1 cellular context compared by ENCODE assay signal in the genomic region with DNA sequence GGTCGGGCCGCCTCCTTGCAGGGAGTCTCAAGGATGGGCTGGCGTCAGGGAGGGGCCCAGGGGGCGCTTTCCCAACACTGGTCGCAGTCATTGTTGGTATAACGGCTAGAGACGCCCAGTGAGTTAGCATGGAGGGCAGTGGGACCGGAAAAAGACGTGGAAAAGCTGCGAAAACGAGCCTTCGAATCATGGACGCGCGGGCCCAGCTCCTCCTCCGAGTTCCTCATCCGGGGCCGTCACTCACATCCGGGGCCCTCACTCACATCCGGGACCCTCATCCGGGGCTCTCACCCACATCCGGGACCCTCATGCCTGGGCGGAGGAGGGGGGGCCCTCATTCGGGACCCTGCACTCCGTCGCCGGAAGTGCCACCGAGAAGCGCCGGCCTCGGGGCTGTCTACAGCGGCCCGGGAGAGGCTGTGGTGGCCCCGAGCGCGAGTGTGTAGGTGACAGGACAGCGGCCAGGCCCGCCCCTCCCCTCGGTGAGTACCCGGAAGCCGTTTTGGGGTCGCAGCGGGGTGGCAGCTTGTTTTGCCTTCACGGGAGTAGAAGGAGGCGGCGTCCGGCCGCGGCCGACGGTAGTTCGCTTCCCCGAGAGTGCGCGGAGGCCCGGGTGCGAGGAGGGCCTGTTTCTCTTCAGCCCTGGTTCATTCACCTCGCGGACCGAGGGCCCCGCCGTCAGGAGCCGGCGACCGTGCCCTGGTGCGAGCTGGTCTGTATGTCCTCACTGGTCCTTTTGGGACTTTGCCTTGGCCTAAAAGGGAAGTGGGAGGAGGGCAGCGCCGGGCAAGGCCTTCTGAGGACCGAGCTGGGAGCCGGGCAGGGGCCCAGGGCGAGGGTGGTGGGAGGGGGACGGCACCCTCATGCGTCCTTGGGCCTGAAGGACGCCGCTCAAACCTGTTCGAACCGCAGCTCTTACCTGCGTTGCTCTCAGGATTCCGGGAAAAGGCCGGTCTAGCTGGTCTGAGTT.
TF ChIP-seq lines count a peak whose summit lies in the region.

A gene with protein sequence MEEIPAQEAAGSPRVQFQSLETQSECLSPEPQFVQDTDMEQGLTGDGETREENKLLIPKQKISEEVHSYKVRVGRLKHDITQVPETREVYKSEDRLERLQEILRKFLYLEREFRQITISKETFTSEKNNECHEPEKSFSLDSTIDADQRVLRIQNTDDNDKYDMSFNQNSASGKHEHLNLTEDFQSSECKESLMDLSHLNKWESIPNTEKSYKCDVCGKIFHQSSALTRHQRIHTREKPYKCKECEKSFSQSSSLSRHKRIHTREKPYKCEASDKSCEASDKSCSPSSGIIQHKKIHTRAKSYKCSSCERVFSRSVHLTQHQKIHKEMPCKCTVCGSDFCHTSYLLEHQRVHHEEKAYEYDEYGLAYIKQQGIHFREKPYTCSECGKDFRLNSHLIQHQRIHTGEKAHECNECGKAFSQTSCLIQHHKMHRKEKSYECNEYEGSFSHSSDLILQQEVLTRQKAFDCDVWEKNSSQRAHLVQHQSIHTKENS (plus strand): TSS at position 337 of the 970 bp plus-strand sequence. CDS start 1,918 bp downstream, outside the sequence.

TF ChIP-seq in K562, 482 proteins besides CTCF, POLR2A, EP300 and RAD21 (continued from another document and continues in another):
- TF ChIP-seq, protein P1, sequence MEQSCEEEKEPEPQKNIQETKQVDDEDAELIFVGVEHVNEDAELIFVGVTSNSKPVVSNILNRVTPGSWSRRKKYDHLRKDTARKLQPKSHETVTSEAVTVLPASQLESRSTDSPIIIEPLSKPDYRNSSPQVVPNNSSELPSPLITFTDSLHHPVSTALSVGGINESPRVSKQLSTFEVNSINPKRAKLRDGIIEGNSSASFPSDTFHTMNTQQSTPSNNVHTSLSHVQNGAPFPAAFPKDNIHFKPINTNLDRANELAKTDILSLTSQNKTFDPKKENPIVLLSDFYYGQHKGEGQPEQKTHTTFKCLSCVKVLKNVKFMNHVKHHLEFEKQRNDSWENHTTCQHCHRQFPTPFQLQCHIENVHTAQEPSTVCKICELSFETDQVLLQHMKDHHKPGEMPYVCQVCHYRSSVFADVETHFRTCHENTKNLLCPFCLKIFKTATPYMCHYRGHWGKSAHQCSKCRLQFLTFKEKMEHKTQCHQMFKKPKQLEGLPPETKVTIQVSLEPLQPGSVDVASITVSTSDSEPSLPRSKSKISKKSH (CRISPR knock-in tag; IDR thresholded peaks at IDR 0.05) = no peak
- TF ChIP-seq MEF2A (IDR thresholded peaks at IDR 0.05; ENCODE audit: control insufficient read depth, low read depth, low read length) (no peak), ZNF644 (tag; IDR thresholded peaks at IDR 0.05; ENCODE audit: low read depth) (no peak), ZFP36 (IDR thresholded peaks at IDR 0.05; ENCODE audit: low read depth, low read length, partially characterized antibody) (no peak), NR4A1 (CRISPR knock-in tag; IDR thresholded peaks at IDR 0.05) (no peak), NR4A1 (tag; IDR thresholded peaks at IDR 0.05) (no peak), FIP1L1 (IDR thresholded peaks at IDR 0.05; ENCODE audit: low read depth, low read length, poor library complexity, severe bottlenecking) (peak; percentile 86), ZBTB1 (CRISPR knock-in tag; IDR thresholded peaks at IDR 0.05; ENCODE audit: borderline replicate concordance, low read depth) (peak; percentile 50; the same call in 1 of the 2 replicates), ZNF134 (CRISPR knock-in tag; conservative IDR thresholded peaks at IDR 0.05) (0 out of 2 replicates have a peak, but pooled peaks have one; percentile 29), TOE1 (IDR thresholded peaks at IDR 0.05; ENCODE audit: borderline replicate concordance) (peak; percentile 67; the same call in 1 of the 2 replicates), TOE1 (CRISPR knock-in tag; IDR thresholded peaks at IDR 0.05; ENCODE audit: borderline replicate concordance, low read depth) (no peak), ZNF76 (CRISPR knock-in tag; IDR thresholded peaks at IDR 0.05; ENCODE audit: borderline replicate concordance) (no peak), ZNF431 (CRISPR knock-in tag; IDR thresholded peaks at IDR 0.05) (0 out of 2 replicates have a peak, but pooled peaks have one; percentile 17), CC2D1A (IDR thresholded peaks at IDR 0.05) (no peak), FOS (IDR thresholded peaks at IDR 0.05; ENCODE audit: extremely low read depth, insufficient read length) (no peak), ZNF766 (CRISPR knock-in tag; conservative IDR thresholded peaks at IDR 0.05) (0 out of 2 replicates have a peak, but pooled peaks have one; percentile 79), TFAM (CRISPR knock-in tag; conservative IDR thresholded peaks at IDR 0.05) (no peak), EP400 (IDR thresholded peaks at IDR 0.05) (peak; percentile 98), NELFE (IDR thresholded peaks at IDR 0.05; ENCODE audit: insufficient read depth, insufficient read length) (peak; percentile 58), ETV1 (tag; conservative IDR thresholded peaks at IDR 0.05; ENCODE audit: low read depth) (peak; percentile 96), ZNF561 (CRISPR knock-in tag; conservative IDR thresholded peaks at IDR 0.05) (no peak), TEAD1 (CRISPR knock-in tag; IDR thresholded peaks at IDR 0.05) (peak; percentile 15 to 70; a peak in 3 of 4 replicates), ZFPM2 (CRISPR knock-in tag; IDR thresholded peaks at IDR 0.05) (no peak), SP2 (IDR thresholded peaks at IDR 0.05; ENCODE audit: extremely low read depth, low read depth, low read length, poor library complexity, severe bottlenecking) (peak; percentile 12), GTF2E2 (tag; IDR thresholded peaks at IDR 0.05) (peak; percentile 89), ZKSCAN1 (IDR thresholded peaks at IDR 0.05; ENCODE audit: low read depth, low read length) (no peak), NFE2 (IDR thresholded peaks at IDR 0.05; ENCODE audit: low read depth) (0 out of 2 replicates have a peak, but pooled peaks have one; percentile 1), ATF7 (IDR thresholded peaks at IDR 0.05) (peak; percentile 72), GATA2 (CRISPR knock-in tag; IDR thresholded peaks at IDR 0.05) (no peak; the same call in 1 of the 2 replicates), GABPB1 (CRISPR knock-in tag; IDR thresholded peaks at IDR 0.05) (peak; percentile 89), KLF13 (tag; IDR thresholded peaks at IDR 0.05; ENCODE audit: borderline replicate concordance, low read depth) (0 out of 2 replicates have a peak, but pooled peaks have one; percentile 36), NFATC3 (IDR thresholded peaks at IDR 0.05) (no peak), SMARCB1 (IDR thresholded peaks at IDR 0.05; ENCODE audit: insufficient read length, low read depth) (no peak), SMARCE1 (IDR thresholded peaks at IDR 0.05) (peak; percentile 20; the same call in 1 of the 2 replicates), KDM4B (IDR thresholded peaks at IDR 0.05; ENCODE audit: borderline replicate concordance in 2 of 2, low read depth in 1 of 2) (peak in 1 of 2 experiments; percentile 90; a peak in 2 of 4 replicates)
- TF ChIP-seq, protein P2, sequence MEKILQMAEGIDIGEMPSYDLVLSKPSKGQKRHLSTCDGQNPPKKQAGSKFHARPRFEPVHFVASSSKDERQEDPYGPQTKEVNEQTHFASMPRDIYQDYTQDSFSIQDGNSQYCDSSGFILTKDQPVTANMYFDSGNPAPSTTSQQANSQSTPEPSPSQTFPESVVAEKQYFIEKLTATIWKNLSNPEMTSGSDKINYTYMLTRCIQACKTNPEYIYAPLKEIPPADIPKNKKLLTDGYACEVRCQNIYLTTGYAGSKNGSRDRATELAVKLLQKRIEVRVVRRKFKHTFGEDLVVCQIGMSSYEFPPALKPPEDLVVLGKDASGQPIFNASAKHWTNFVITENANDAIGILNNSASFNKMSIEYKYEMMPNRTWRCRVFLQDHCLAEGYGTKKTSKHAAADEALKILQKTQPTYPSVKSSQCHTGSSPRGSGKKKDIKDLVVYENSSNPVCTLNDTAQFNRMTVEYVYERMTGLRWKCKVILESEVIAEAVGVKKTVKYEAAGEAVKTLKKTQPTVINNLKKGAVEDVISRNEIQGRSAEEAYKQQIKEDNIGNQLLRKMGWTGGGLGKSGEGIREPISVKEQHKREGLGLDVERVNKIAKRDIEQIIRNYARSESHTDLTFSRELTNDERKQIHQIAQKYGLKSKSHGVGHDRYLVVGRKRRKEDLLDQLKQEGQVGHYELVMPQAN (IDR thresholded peaks at IDR 0.05; ENCODE audit: borderline replicate concordance) = peak; percentile 23; the same call in 1 of the 2 replicates
- TF ChIP-seq, protein P3, sequence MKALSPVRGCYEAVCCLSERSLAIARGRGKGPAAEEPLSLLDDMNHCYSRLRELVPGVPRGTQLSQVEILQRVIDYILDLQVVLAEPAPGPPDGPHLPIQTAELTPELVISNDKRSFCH (CRISPR knock-in tag; IDR thresholded peaks at IDR 0.05) = no peak
- TF ChIP-seq, protein P3 (tag; IDR thresholded peaks at IDR 0.05) = no peak
- TF ChIP-seq, protein P4, sequence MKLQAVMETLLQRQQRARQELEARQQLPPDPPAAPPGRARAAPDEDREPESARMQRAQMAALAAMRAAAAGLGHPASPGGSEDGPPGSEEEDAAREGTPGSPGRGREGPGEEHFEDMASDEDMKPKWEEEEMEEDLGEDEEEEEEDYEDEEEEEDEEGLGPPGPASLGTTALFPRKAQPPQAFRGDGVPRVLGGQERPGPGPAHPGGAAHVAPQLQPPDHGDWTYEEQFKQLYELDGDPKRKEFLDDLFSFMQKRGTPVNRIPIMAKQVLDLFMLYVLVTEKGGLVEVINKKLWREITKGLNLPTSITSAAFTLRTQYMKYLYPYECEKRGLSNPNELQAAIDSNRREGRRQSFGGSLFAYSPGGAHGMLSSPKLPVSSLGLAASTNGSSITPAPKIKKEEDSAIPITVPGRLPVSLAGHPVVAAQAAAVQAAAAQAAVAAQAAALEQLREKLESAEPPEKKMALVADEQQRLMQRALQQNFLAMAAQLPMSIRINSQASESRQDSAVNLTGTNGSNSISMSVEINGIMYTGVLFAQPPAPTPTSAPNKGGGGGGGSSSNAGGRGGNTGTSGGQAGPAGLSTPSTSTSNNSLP (IDR thresholded peaks at IDR 0.05; ENCODE audit: borderline replicate concordance, low read depth, low read length) = no peak
- TF ChIP-seq, protein P5, sequence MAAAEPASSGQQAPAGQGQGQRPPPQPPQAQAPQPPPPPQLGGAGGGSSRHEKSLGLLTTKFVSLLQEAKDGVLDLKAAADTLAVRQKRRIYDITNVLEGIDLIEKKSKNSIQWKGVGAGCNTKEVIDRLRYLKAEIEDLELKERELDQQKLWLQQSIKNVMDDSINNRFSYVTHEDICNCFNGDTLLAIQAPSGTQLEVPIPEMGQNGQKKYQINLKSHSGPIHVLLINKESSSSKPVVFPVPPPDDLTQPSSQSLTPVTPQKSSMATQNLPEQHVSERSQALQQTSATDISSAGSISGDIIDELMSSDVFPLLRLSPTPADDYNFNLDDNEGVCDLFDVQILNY (CRISPR knock-in tag; IDR thresholded peaks at IDR 0.05) = no peak
- TF ChIP-seq, protein P6, sequence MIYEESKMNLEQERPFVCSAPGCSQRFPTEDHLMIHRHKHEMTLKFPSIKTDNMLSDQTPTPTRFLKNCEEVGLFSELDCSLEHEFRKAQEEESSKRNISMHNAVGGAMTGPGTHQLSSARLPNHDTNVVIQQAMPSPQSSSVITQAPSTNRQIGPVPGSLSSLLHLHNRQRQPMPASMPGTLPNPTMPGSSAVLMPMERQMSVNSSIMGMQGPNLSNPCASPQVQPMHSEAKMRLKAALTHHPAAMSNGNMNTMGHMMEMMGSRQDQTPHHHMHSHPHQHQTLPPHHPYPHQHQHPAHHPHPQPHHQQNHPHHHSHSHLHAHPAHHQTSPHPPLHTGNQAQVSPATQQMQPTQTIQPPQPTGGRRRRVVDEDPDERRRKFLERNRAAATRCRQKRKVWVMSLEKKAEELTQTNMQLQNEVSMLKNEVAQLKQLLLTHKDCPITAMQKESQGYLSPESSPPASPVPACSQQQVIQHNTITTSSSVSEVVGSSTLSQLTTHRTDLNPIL (CRISPR knock-in tag; IDR thresholded peaks at IDR 0.05) = no peak
- TF ChIP-seq, protein P7, sequence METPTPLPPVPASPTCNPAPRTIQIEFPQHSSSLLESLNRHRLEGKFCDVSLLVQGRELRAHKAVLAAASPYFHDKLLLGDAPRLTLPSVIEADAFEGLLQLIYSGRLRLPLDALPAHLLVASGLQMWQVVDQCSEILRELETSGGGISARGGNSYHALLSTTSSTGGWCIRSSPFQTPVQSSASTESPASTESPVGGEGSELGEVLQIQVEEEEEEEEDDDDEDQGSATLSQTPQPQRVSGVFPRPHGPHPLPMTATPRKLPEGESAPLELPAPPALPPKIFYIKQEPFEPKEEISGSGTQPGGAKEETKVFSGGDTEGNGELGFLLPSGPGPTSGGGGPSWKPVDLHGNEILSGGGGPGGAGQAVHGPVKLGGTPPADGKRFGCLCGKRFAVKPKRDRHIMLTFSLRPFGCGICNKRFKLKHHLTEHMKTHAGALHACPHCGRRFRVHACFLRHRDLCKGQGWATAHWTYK (CRISPR knock-in tag; IDR thresholded peaks at IDR 0.05) = peak; percentile 58; the same call in 1 of the 2 replicates
- TF ChIP-seq, protein P8, sequence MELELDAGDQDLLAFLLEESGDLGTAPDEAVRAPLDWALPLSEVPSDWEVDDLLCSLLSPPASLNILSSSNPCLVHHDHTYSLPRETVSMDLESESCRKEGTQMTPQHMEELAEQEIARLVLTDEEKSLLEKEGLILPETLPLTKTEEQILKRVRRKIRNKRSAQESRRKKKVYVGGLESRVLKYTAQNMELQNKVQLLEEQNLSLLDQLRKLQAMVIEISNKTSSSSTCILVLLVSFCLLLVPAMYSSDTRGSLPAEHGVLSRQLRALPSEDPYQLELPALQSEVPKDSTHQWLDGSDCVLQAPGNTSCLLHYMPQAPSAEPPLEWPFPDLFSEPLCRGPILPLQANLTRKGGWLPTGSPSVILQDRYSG (tag; conservative IDR thresholded peaks at IDR 0.05; ENCODE audit: low read depth) = no peak
- TF ChIP-seq, protein P9, sequence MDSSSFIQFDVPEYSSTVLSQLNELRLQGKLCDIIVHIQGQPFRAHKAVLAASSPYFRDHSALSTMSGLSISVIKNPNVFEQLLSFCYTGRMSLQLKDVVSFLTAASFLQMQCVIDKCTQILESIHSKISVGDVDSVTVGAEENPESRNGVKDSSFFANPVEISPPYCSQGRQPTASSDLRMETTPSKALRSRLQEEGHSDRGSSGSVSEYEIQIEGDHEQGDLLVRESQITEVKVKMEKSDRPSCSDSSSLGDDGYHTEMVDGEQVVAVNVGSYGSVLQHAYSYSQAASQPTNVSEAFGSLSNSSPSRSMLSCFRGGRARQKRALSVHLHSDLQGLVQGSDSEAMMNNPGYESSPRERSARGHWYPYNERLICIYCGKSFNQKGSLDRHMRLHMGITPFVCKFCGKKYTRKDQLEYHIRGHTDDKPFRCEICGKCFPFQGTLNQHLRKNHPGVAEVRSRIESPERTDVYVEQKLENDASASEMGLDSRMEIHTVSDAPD (CRISPR knock-in tag; IDR thresholded peaks at IDR 0.05) = no peak
